Comparison of ENCODE assay signal across 31 cellular contexts in genomic region chr17:63652106-63652505, GRCh38. TPM values are rescaled to one million over a fixed set of nuclear protein-coding genes. Genes with fewer than 3 reads are reported as not detected.
DNase-seq lines count a peak whose midpoint lies in the region; ATAC-seq and TF ChIP-seq lines count a peak whose summit lies in the region.
"Had no signal": no experiment of that assay in that cellular context is flagged by ENCODE, and none has a peak within 500 bp of the region (broad histone marks: within the 10 kb centered on the region; RNA-seq: fewer than 3 reads in every experiment).

No MANE protein-coding gene starts in this region.

- no peak for TF ChIP-seq POLR2A in heart left ventricle (IDR thresholded peaks at IDR 0.05)

- H2BK12ac ChIP-seq in H9 (ENCODE audit: insufficient read length, low read depth, low read length) = no peak overlapping the region

- H3K4me1 Mint-ChIP-seq in H9 = peaks cover 12 to 14% of the 10 kb centered on the region in 2 experiments
- H3K4me1 Mint-ChIP-seq in activated CD8-positive, alpha-beta memory T cell treated with anti-CD3 and anti-CD28 coated beads, Interleukin-2, amount 10 ng/mL, durations not matched to agents 7 days and 5 days = peaks cover 9% of the 10 kb centered on the region

- no peak for DNase-seq in heart left ventricle
- DNase-seq in cardiac septum (ENCODE audit: low spot score) = no peak
- DNase-seq in NOMO-1 treated with dmso at 0.1 percent for 144 hours (lab: John Stamatoyannopoulos, UW; ENCODE audit: unreplicated experiment) = peak; percentile 15
- DNase-seq in fibroblast of mammary gland (ENCODE audit: low read depth) = peak; percentile 26
- DNase-seq in H9 = no peak
- no peak for DNase-seq in activated CD8-positive, alpha-beta memory T cell treated with anti-CD3 and anti-CD28 coated beads, Interleukin-2, amount 10 ng/mL, durations not matched to agents 7 days and 5 days
- DNase-seq in inferior parietal cortex (ENCODE audit: extremely low spot score) = no peak
- DNase-seq: activated CD4-positive, alpha-beta memory T cell treated with anti-CD3 and anti-CD28 coated beads for 36 hours; activated CD4-positive, CD25-positive, alpha-beta regulatory T cell treated with anti-CD3 and anti-CD28 coated beads, Interleukin-2, amount 50 U/mL, for 72 hours; activated CD8-positive, alpha-beta memory T cell treated with anti-CD3 and anti-CD28 coated beads, Interleukin-2, amount 50 U/mL, for 4 hours; activated naive CD4-positive, alpha-beta T cell treated with anti-CD3 and anti-CD28 coated beads for 36 hours; amygdala; DMS 273 treated with DMSO at 0.1 percent for 48 hours; left lung; MG63; NCI-H1417 treated with DMSO at 0.1 percent for 48 hours; NCI-H2029 treated with DMSO at 0.1 percent for 48 hours; NCI-H446; NCI-H82; OCI-M1; posterior cingulate gyrus; sigmoid colon; SK-N-SH; stimulated activated CD4-positive, alpha-beta T cell treated with anti-CD3 and anti-CD28 coated beads, Interleukin-12 subunit alpha, Interleukin-12 subunit beta, amount 100 ng/mL, for 4 hours; stimulated activated CD4-positive, alpha-beta T cell treated with anti-CD3 and anti-CD28 coated beads, Interleukin-2, amount 100 ng/mL, for 48 hours; tibial artery had no signal

- H3K27me3 Mint-ChIP-seq in H9 (ENCODE audit: low read depth) = no peaks in the 10 kb centered on the region
- H3K27me3 Mint-ChIP-seq in activated CD8-positive, alpha-beta memory T cell treated with anti-CD3 and anti-CD28 coated beads, Interleukin-2, amount 10 ng/mL, durations not matched to agents 7 days and 5 days = no peaks in the 10 kb centered on the region
- H3K27me3 Mint-ChIP-seq: activated CD4-positive, alpha-beta memory T cell treated with anti-CD3 and anti-CD28 coated beads for 36 hours had no signal

- no peak overlapping the region for H3K56ac ChIP-seq in H9 (ENCODE audit: insufficient read length, low read depth, low read length)

- no peak overlapping the region for H2AFZ ChIP-seq in H9 (ENCODE audit: low read length)

- H3K18ac ChIP-seq in H9 (ENCODE audit: insufficient read length, low read depth, low read length) = no peak overlapping the region

- H2AK5ac ChIP-seq in H9 (ENCODE audit: insufficient read length, low read length) = no peak overlapping the region

- H3K9ac ChIP-seq in H9 (ENCODE audit: extremely low read depth, insufficient read length, low read length) = no peak overlapping the region
- H3K9ac ChIP-seq: KMS-11, SK-N-SH had no signal

- 64 to 69% (median 65%) methylated on average over 3 of the region's 3 CpGs for WGBS in heart left ventricle, 4 donors
- WGBS in H9 (ENCODE audit: extremely low coverage, insufficient read length, low lambda C conversion rate) = no CpG with 5 or more reads among the region's 3 CpGs

- peaks cover 6 to 25% (median 16%) of the 10 kb centered on the region in 3 experiments; a peak in 5 of 7 replicates for H3K36me3 Mint-ChIP-seq in H9 (ENCODE audit: insufficient read depth in 1 of 3, low read depth in 3 of 3)
- H3K36me3 Mint-ChIP-seq in activated CD8-positive, alpha-beta memory T cell treated with anti-CD3 and anti-CD28 coated beads, Interleukin-2, amount 10 ng/mL, durations not matched to agents 7 days and 5 days = peaks cover 17% of the 10 kb centered on the region

- H3K4me3 Mint-ChIP-seq in H9 = no peak overlapping the region
- no peak overlapping the region for H3K4me3 Mint-ChIP-seq in activated CD8-positive, alpha-beta memory T cell treated with anti-CD3 and anti-CD28 coated beads, Interleukin-2, amount 10 ng/mL, durations not matched to agents 7 days and 5 days
- H3K4me3 Mint-ChIP-seq: activated CD4-positive, alpha-beta memory T cell treated with anti-CD3 and anti-CD28 coated beads for 36 hours; activated naive CD4-positive, alpha-beta T cell treated with anti-CD3 and anti-CD28 coated beads for 36 hours; mesothelial cell of epicardium had no signal

- H3K27me3 ChIP-seq in heart left ventricle = no peaks in the 10 kb centered on the region
- no peaks in the 10 kb centered on the region for H3K27me3 ChIP-seq in H9 (ENCODE audit: insufficient read depth, low read length)
- H3K27me3 ChIP-seq: breast epithelium, left lung, MG63, sigmoid colon, tibial artery, vagina had no signal

- peak overlapping the region in 1 of 12 donors; percentile 15 for H3K27ac ChIP-seq in heart left ventricle
- no peak overlapping the region for H3K27ac ChIP-seq in H9 (ENCODE audit: insufficient read length, low read depth, low read length)
- H3K27ac ChIP-seq: breast epithelium, KMS-11, left lung, RWPE1, tibial artery, vagina had no signal

- CTCF ChIA-PET in activated CD8-positive, alpha-beta memory T cell treated with anti-CD3 and anti-CD28 coated beads, Interleukin-2, amount 10 ng/mL, durations not matched to agents 7 days and 5 days (lab: Charles Lee) = interaction anchor here (1.2 to 1.3 kb wide), 2 partner anchors 9 to 14 kb away, joined by 3 read pairs; no protein-coding TSS in a partner anchor

- H4K20me1 ChIP-seq in H9 (ENCODE audit: control insufficient read depth, insufficient read depth, insufficient read length) = no peaks in the 10 kb centered on the region

- H3K23ac ChIP-seq in H9 (ENCODE audit: insufficient read length, low read depth, low read length) = no peak overlapping the region

- peaks cover 3% of the 10 kb centered on the region for H3K79me1 ChIP-seq in H9 (ENCODE audit: insufficient read depth, low read depth, low read length, poor library complexity, severe bottlenecking)

- no peak overlapping the region for H3K4me2 ChIP-seq in H9 (ENCODE audit: insufficient read depth, insufficient read length, low read length)
- H3K4me2 ChIP-seq: KMS-11, SK-N-SH had no signal

- TF ChIP-seq CTCF in heart left ventricle (IDR thresholded peaks at IDR 0.05) = no peak
- TF ChIP-seq CTCF in fibroblast of mammary gland (conservative IDR thresholded peaks at IDR 0.05; ENCODE audit: control insufficient read depth, insufficient read depth, low read depth, low read length) = no peak
- no peak for TF ChIP-seq CTCF in H9 (conservative IDR thresholded peaks at IDR 0.05)

- H4K8ac ChIP-seq in H9 (replicated peaks; ENCODE audit: insufficient read length, low read depth, low read length) = no peak overlapping the region

- H3K36me3 ChIP-seq in heart left ventricle = peaks cover 0 to 94% (median 77%) of the 10 kb centered on the region in 9 donors

- H4K5ac ChIP-seq in H9 (ENCODE audit: insufficient read length, low read depth, low read length) = no peak overlapping the region

- ATAC-seq in heart left ventricle = peak in 3 of 4 donors; percentile 38 to 72 (median 59)
- ATAC-seq in activated CD8-positive, alpha-beta memory T cell treated with anti-CD3 and anti-CD28 coated beads, Interleukin-2, amount 10 ng/mL, durations not matched to agents 7 days and 5 days = no peak

- H2BK120ac ChIP-seq in H9 (ENCODE audit: low read depth, low read length, poor library complexity, severe bottlenecking) = no peak overlapping the region

- H3K9me3 ChIP-seq in heart left ventricle (no peaks in the 10 kb centered on the region), H9 (ENCODE audit: control insufficient read depth, low read depth, low read length) (no peaks in the 10 kb centered on the region)
- H3K9me3 ChIP-seq: breast epithelium, left lung, MG63, sigmoid colon, SK-N-SH, tibial artery, vagina had no signal

- H3K9me3 Mint-ChIP-seq in H9 = no peaks in the 10 kb centered on the region
- no peaks in the 10 kb centered on the region for H3K9me3 Mint-ChIP-seq in activated CD8-positive, alpha-beta memory T cell treated with anti-CD3 and anti-CD28 coated beads, Interleukin-2, amount 10 ng/mL, durations not matched to agents 7 days and 5 days (ENCODE audit: low read depth)
- H3K9me3 Mint-ChIP-seq: activated CD4-positive, alpha-beta memory T cell treated with anti-CD3 and anti-CD28 coated beads for 36 hours; activated naive CD4-positive, alpha-beta T cell treated with anti-CD3 and anti-CD28 coated beads for 36 hours; mesothelial cell of epicardium had no signal

- no peak overlapping the region for H4K91ac ChIP-seq in H9 (ENCODE audit: insufficient read length, low read depth, low read length)

- no peak overlapping the region for H3K27ac Mint-ChIP-seq in H9
- H3K27ac Mint-ChIP-seq in activated CD8-positive, alpha-beta memory T cell treated with anti-CD3 and anti-CD28 coated beads, Interleukin-2, amount 10 ng/mL, durations not matched to agents 7 days and 5 days = no peak overlapping the region
- H3K27ac Mint-ChIP-seq: activated CD4-positive, alpha-beta memory T cell treated with anti-CD3 and anti-CD28 coated beads for 36 hours; activated naive CD4-positive, alpha-beta T cell treated with anti-CD3 and anti-CD28 coated beads for 36 hours; mesothelial cell of epicardium had no signal

- H3K79me2 ChIP-seq in H9 (ENCODE audit: insufficient read depth, low read length) = no peaks in the 10 kb centered on the region

- no peak overlapping the region for H3T11ph ChIP-seq in H9 (ENCODE audit: low read length)

- intact Hi-C loops in heart left ventricle (cut with DNase I) (no loop called here), cardiac septum (cut with DNase I) (no loop called here)

- H3K4me1 ChIP-seq in heart left ventricle (peaks cover 0 to 55% (median 3%) of the 10 kb centered on the region in 12 donors), H9 (ENCODE audit: insufficient read depth, low read length) (peaks cover 4% of the 10 kb centered on the region; the same call in 1 of the 2 replicates)

- H2BK5ac ChIP-seq in H9 (ENCODE audit: insufficient read length, low read length) = no peak overlapping the region

- H2BK20ac ChIP-seq in H9 (ENCODE audit: low read depth, low read length, poor library complexity, severe bottlenecking) = no peak overlapping the region

- H3K4me3 ChIP-seq in heart left ventricle (no peak overlapping the region), fibroblast of mammary gland (ENCODE audit: control insufficient read depth, low read depth, low read length) (no peak overlapping the region)
- H3K4me3 ChIP-seq: breast epithelium, left lung, MG63, sigmoid colon, tibial artery, vagina had no signal

- no peak overlapping the region for H2BK15ac ChIP-seq in H9 (ENCODE audit: low read depth, low read length)

- no peaks in the 10 kb centered on the region for H3K23me2 ChIP-seq in H9 (ENCODE audit: insufficient read length, low read depth, low read length, poor library complexity, severe bottlenecking)

- no peak overlapping the region for H3K4ac ChIP-seq in H9 (ENCODE audit: low read depth, low read length)

- H3K14ac ChIP-seq in H9 (ENCODE audit: insufficient read depth, low read length) = no peak overlapping the region

RNA-seq across cellular contexts. Expression of gene MAP3K3, which starts 29.9 kb away (rescaled TPM):
- total RNA-seq in heart left ventricle = 100 to 1,000 TPM in 1 of 9 donors, 10 to 100 TPM in 8; 31.0 to 102 (median 58.0) TPM
- polyA plus RNA-seq in heart left ventricle = 10 to 100 TPM; 20.5 to 70.9 TPM
- total RNA-seq in cardiac septum = 101 TPM
- 21.1 and 24.3 TPM in 2 replicates for total RNA-seq in H9 (2021)
- 10 to 100 TPM; 29.0 to 36.5 TPM for total RNA-seq in activated CD8-positive, alpha-beta memory T cell treated with anti-CD3 and anti-CD28 coated beads, Interleukin-2, amount 10 ng/mL, durations not matched to agents 7 days and 5 days

RNA-seq across cellular contexts. Expression of gene LIMD2, which starts 47.8 kb away (rescaled TPM):
- total RNA-seq in heart left ventricle = 10 to 100 TPM in 2 of 9 donors, 1 to 10 TPM in 7; 1.9 to 48.0 (median 3.4) TPM
- polyA plus RNA-seq in heart left ventricle = 1 to 10 TPM; 4.0 to 5.4 TPM
- 7.5 TPM for total RNA-seq in cardiac septum
- 93.5 and 94.4 TPM in 2 replicates for total RNA-seq in H9 (2021)
- total RNA-seq in activated CD8-positive, alpha-beta memory T cell treated with anti-CD3 and anti-CD28 coated beads, Interleukin-2, amount 10 ng/mL, durations not matched to agents 7 days and 5 days = 100 to 1,000 TPM; 303 to 356 TPM

RNA-seq across cellular contexts. Expression of gene TACO1, which starts 51.4 kb away (rescaled TPM):
- total RNA-seq in heart left ventricle (10 to 100 TPM; 23.0 to 48.0 (median 40.6) TPM), cardiac septum (39.4 TPM), H9 (2021) (28.9 and 30.2 TPM in 2 replicates)
- polyA plus RNA-seq in heart left ventricle = 10 to 100 TPM; 52.7 to 54.9 TPM
- 10 to 100 TPM; 23.3 to 27.8 TPM for total RNA-seq in activated CD8-positive, alpha-beta memory T cell treated with anti-CD3 and anti-CD28 coated beads, Interleukin-2, amount 10 ng/mL, durations not matched to agents 7 days and 5 days

Comparison
In these comparisons a context has a peak if more than half of its experiments do, and no peak if none do; other contexts are left out.
1. DNase-seq: peak in NOMO-1 treated with dmso at 0.1 percent for 144 hours (single experiment) and fibroblast of mammary gland (single experiment); none in heart left ventricle (0 of 5), cardiac septum (single experiment), H9 (single experiment), activated CD8-positive, alpha-beta memory T cell treated with anti-CD3 and anti-CD28 coated beads, Interleukin-2, amount 10 ng/mL, durations not matched to agents 7 days and 5 days (single experiment) and inferior parietal cortex (single experiment).